In genomic region chrX:18436017-18436416, GRCh38 we compare ENCODE assay signal across 20 cellular contexts.
"Had no signal": no experiment of that assay in that cellular context is flagged by ENCODE, and none has a peak within 500 bp of the region (broad histone marks: within the 10 kb centered on the region; RNA-seq: fewer than 3 reads in every experiment).

No MANE protein-coding gene starts in this region.

- H3K4me1 Mint-ChIP-seq: neural crest cell had no signal

- H3K4me3 ChIP-seq: coronary artery, gastrocnemius medialis, heart left ventricle, hepatocyte, lung, right lobe of liver, smooth muscle cell, stomach, thyroid gland had no signal

- H3K9me3 Mint-ChIP-seq: natural killer cell; neural crest cell; stimulated activated effector memory CD8-positive, alpha-beta T cell treated with anti-CD3 and anti-CD28 coated beads, Interleukin-12 subunit alpha, Interleukin-12 subunit beta, amount 100 ng/mL, for 72 hours had no signal

- H3K27ac Mint-ChIP-seq: memory B cell; progenitor cell of endocrine pancreas; stimulated activated effector memory CD8-positive, alpha-beta T cell treated with anti-CD3 and anti-CD28 coated beads, Interleukin-12 subunit alpha, Interleukin-12 subunit beta, amount 100 ng/mL, for 72 hours; type B pancreatic cell had no signal

- H3K4me3 Mint-ChIP-seq: memory B cell; natural killer cell; neural crest cell; stimulated activated effector memory CD8-positive, alpha-beta T cell treated with anti-CD3 and anti-CD28 coated beads, Interleukin-12 subunit alpha, Interleukin-12 subunit beta, amount 100 ng/mL, for 72 hours; type B pancreatic cell had no signal

- H3K9me3 ChIP-seq: gastrocnemius medialis, heart left ventricle, right lobe of liver, stomach, thyroid gland had no signal

- H3K36me3 Mint-ChIP-seq: memory B cell; natural killer cell; stimulated activated effector memory CD8-positive, alpha-beta T cell treated with anti-CD3 and anti-CD28 coated beads, Interleukin-12 subunit alpha, Interleukin-12 subunit beta, amount 100 ng/mL, for 72 hours had no signal

- H3K36me3 ChIP-seq: gastrocnemius medialis, heart left ventricle, right lobe of liver, stomach, thyroid gland had no signal

- H3K27ac ChIP-seq: coronary artery, gastrocnemius medialis, heart left ventricle, hepatocyte, parathyroid adenoma, right lobe of liver, stomach, thyroid gland had no signal

- H3K27me3 ChIP-seq: gastrocnemius medialis, heart left ventricle, hepatocyte, right lobe of liver, stomach, thyroid gland had no signal

- H3K27me3 Mint-ChIP-seq: memory B cell, progenitor cell of endocrine pancreas, type B pancreatic cell had no signal

- DNase-seq: gastrocnemius medialis; heart left ventricle; kidney; natural killer cell; right lobe of liver; stimulated activated CD4-positive, alpha-beta T cell treated with anti-CD3 and anti-CD28 coated beads, Interleukin-2, amount 100 ng/mL, for 24 hours; stimulated activated CD4-positive, alpha-beta T cell treated with anti-CD3 and anti-CD28 coated beads, Interleukin-4, amount 100 ng/mL, for 24 hours; stimulated activated naive CD4-positive, alpha-beta T cell treated with Interleukin-2 at 50 U/mL for 16 hours; stomach had no signal

- H3K4me1 ChIP-seq: gastrocnemius medialis, heart left ventricle, parathyroid adenoma, right lobe of liver, stomach, thyroid gland had no signal
